ENCODE assay signal across 8 cellular contexts in genomic region chr16:25838724-25839186, GRCh38.
A peak's percentile ranks its signal among the peaks of the same experiment; 100 is the strongest.
DNase-seq lines count a peak whose midpoint lies in the region; ATAC-seq and TF ChIP-seq lines count a peak whose summit lies in the region.

No MANE protein-coding gene starts in this region.

- CTCF ChIA-PET in Calu3 (lab: Charles Lee) = no interaction called here
- CTCF ChIA-PET in activated CD8-positive, alpha-beta T cell treated with anti-CD3 and anti-CD28 coated beads for 36 hours (lab: Charles Lee) = interaction anchor here (0.6 to 2.4 kb wide), 9 partner anchors 8 to 1411 kb away, joined by 3 to 6 read pairs (median 4); no protein-coding TSS in a partner anchor

- TF ChIP-seq CTCF in Calu3 (IDR thresholded peaks at IDR 0.05; ENCODE audit: unreplicated experiment) (peak; percentile 64), foreskin fibroblast (IDR thresholded peaks at IDR 0.05; ENCODE audit: low read depth, low read length) (peak; percentile 60), osteocyte (IDR thresholded peaks at IDR 0.05) (peak; percentile 77)
- peak; percentile 81 for TF ChIP-seq CTCF in activated CD8-positive, alpha-beta T cell treated with anti-CD3 and anti-CD28 coated beads for 36 hours (IDR thresholded peaks at IDR 0.05)

- no peak overlapping the region for H3K4me3 Mint-ChIP-seq in Calu3 (ENCODE audit: low read depth, unreplicated experiment)
- H3K4me3 Mint-ChIP-seq in activated CD8-positive, alpha-beta T cell treated with anti-CD3 and anti-CD28 coated beads for 36 hours = no peak overlapping the region
- H3K4me3 Mint-ChIP-seq in osteocyte (ENCODE audit: unreplicated experiment) = no peak overlapping the region

- intact Hi-C loops in Calu3 (cut with micrococcal nuclease; ENCODE audit: unreplicated experiment) = loop anchor here (5.0 kb wide), 1 partner anchor 1619 kb away; no protein-coding TSS in a partner anchor
- intact Hi-C loops in activated CD8-positive, alpha-beta T cell treated with anti-CD3 and anti-CD28 coated beads for 36 hours (cut with micrococcal nuclease) = loop anchor here (5.0 kb wide), 1 partner anchor 1274 kb away; no protein-coding TSS in a partner anchor

- no peak overlapping the region for H3K27ac Mint-ChIP-seq in Calu3 (ENCODE audit: unreplicated experiment)
- no peak overlapping the region for H3K27ac Mint-ChIP-seq in activated CD8-positive, alpha-beta T cell treated with anti-CD3 and anti-CD28 coated beads for 36 hours
- no peak overlapping the region for H3K27ac Mint-ChIP-seq in osteocyte (ENCODE audit: unreplicated experiment)

- H3K4me3 ChIP-seq in foreskin fibroblast (ENCODE audit: low read depth in 1 of 2, low read length in 2 of 2) = peak overlapping the region in 1 of 2 donors; percentile 24

- POLR2A ChIA-PET in activated CD8-positive, alpha-beta T cell treated with anti-CD3 and anti-CD28 coated beads for 36 hours (lab: Charles Lee) = no interaction called here

- peaks cover 15% of the 10 kb centered on the region for H3K27me3 Mint-ChIP-seq in Calu3 (ENCODE audit: unreplicated experiment)
- peaks cover 15% of the 10 kb centered on the region for H3K27me3 Mint-ChIP-seq in activated CD8-positive, alpha-beta T cell treated with anti-CD3 and anti-CD28 coated beads for 36 hours
- H3K27me3 Mint-ChIP-seq in osteocyte (ENCODE audit: unreplicated experiment) = no peaks in the 10 kb centered on the region

- H3K36me3 Mint-ChIP-seq in Calu3 (ENCODE audit: insufficient read depth, unreplicated experiment) = no peaks in the 10 kb centered on the region
- H3K36me3 Mint-ChIP-seq in activated CD8-positive, alpha-beta T cell treated with anti-CD3 and anti-CD28 coated beads for 36 hours (ENCODE audit: low read depth) = no peaks in the 10 kb centered on the region
- no peaks in the 10 kb centered on the region for H3K36me3 Mint-ChIP-seq in osteocyte (ENCODE audit: unreplicated experiment)

- H3K9me3 Mint-ChIP-seq in Calu3 (ENCODE audit: low read depth, unreplicated experiment) (no peaks in the 10 kb centered on the region), osteocyte (ENCODE audit: unreplicated experiment) (no peaks in the 10 kb centered on the region)
- H3K9me3 Mint-ChIP-seq in activated CD8-positive, alpha-beta T cell treated with anti-CD3 and anti-CD28 coated beads for 36 hours = no peaks in the 10 kb centered on the region

- no peak for TF ChIP-seq POLR2A in GM18505 (IDR thresholded peaks at IDR 0.05; ENCODE audit: borderline replicate concordance, extremely low read depth, insufficient read depth, insufficient read length)

- H3K4me1 Mint-ChIP-seq in Calu3 (ENCODE audit: low read depth, unreplicated experiment) = no peaks in the 10 kb centered on the region
- peaks cover 2% of the 10 kb centered on the region for H3K4me1 Mint-ChIP-seq in activated CD8-positive, alpha-beta T cell treated with anti-CD3 and anti-CD28 coated beads for 36 hours (ENCODE audit: low read depth)
- H3K4me1 Mint-ChIP-seq in osteocyte (ENCODE audit: unreplicated experiment) = no peaks in the 10 kb centered on the region

- peak; percentile 48 for ATAC-seq in HG03432 (IDR thresholded peaks at IDR 0.05; ENCODE audit: unreplicated experiment)
- ATAC-seq in activated CD8-positive, alpha-beta T cell treated with anti-CD3 and anti-CD28 coated beads for 36 hours = peak; percentile 34
- no peak for ATAC-seq in GM18517 (IDR thresholded peaks at IDR 0.05; ENCODE audit: unreplicated experiment)
- ATAC-seq in GM18505 (IDR thresholded peaks at IDR 0.05; ENCODE audit: unreplicated experiment) = no peak

- BruUV-seq in Calu3 (replicated peaks; lab: Mats Ljungman, UMichigan) = no TSS peak

- peak; percentile 12 for DNase-seq in Calu3
- DNase-seq in NCI-H524 treated with DMSO at 0.1 percent for 48 hours (lab: John Stamatoyannopoulos, UW) = peak; percentile 0
- DNase-seq in activated CD8-positive, alpha-beta T cell treated with anti-CD3 and anti-CD28 coated beads for 36 hours = peak; percentile 26
- peak; percentile 14 to 55 for DNase-seq in foreskin fibroblast
- no peak for DNase-seq in osteocyte (ENCODE audit: extremely low spot score, unreplicated experiment)

Comparison
In these comparisons a context has a peak if more than half of its experiments do, and no peak if none do; other contexts are left out.
1. ATAC-seq: peak in HG03432 (single experiment) and activated CD8-positive, alpha-beta T cell treated with anti-CD3 and anti-CD28 coated beads for 36 hours (single experiment); none in GM18517 (single experiment) and GM18505 (single experiment).
2. Peak in every context shown above with its lines, with median percentiles within 50 percentile points of each other: CTCF ChIP-seq.